Comparison of ENCODE assay signal across 8 cellular contexts in genomic region chr16:67017810-67018488, GRCh38. TPM values are rescaled to one million over a fixed set of nuclear protein-coding genes. Genes with fewer than 3 reads are reported as not detected.
DNase-seq lines count a peak whose midpoint lies in the region; ATAC-seq and TF ChIP-seq lines count a peak whose summit lies in the region.

No MANE protein-coding gene starts in this region.

- H3K36me3 ChIP-seq in WERI-Rb-1 (no peaks in the 10 kb centered on the region), left lung (no peaks in the 10 kb centered on the region)

- H3K4me1 ChIP-seq in left lung, result peaks cover 5 to 17% of the 10 kb centered on the region in 2 donors

- DNase-seq in Ammon's horn (ENCODE audit: low spot score) (peak; percentile 79), NCI-H2227 (lab: John Stamatoyannopoulos, UW; ENCODE audit: unreplicated experiment) (peak; percentile 79), WERI-Rb-1 (peak; percentile 93), cardiac fibroblast (ENCODE audit: low read depth in 2 of 2) (peak; percentile 89 to 95), left lung (peak in 1 of 2 donors; percentile 77)
- peak; percentile 83 to 90 (median 89) for DNase-seq in stimulated activated CD4-positive, alpha-beta T cell treated with anti-CD3 and anti-CD28 coated beads, TNF-alpha, amount 100 ng/mL, for 48 hours (ENCODE audit: low read depth in 3 of 3)

- H3K4me3 ChIP-seq in WERI-Rb-1 (ENCODE audit: low read depth, low read length), result no peak overlapping the region
- no peak overlapping the region for H3K4me3 ChIP-seq in cardiac fibroblast (replicated peaks in 1 of 2; ENCODE audit: low read depth in 2 of 2, low read length in 2 of 2)
- H3K4me3 ChIP-seq in left lung, result no peak overlapping the region

- intact Hi-C loops in left lung (cut with DNase I), result loop anchor here in 1 of 2 donors (10.0 kb wide), 1 partner anchor 137 kb away; the partner anchor contains the start of genes B3GNT9, FBXL8 and TRADD

- H3K27me3 ChIP-seq in WERI-Rb-1 (ENCODE audit: insufficient read depth, low read depth, severe bottlenecking), result no peaks in the 10 kb centered on the region
- H3K27me3 ChIP-seq in left lung, result peaks cover 0 to 27% of the 10 kb centered on the region in 2 donors

- TF ChIP-seq CTCF in WERI-Rb-1 (IDR thresholded peaks at IDR 0.05; ENCODE audit: low read depth, low read length) (peak; percentile 91), cardiac fibroblast (IDR thresholded peaks at IDR 0.05; ENCODE audit: low read depth, low read length) (peak; percentile 80), left lung (IDR thresholded peaks at IDR 0.05) (peak; percentile 46 to 83)

- no peak overlapping the region for H3K27ac ChIP-seq in WERI-Rb-1
- H3K27ac ChIP-seq in left lung, result no peak overlapping the region

- peak; percentile 77 for ATAC-seq in GM19023 (IDR thresholded peaks at IDR 0.05; ENCODE audit: unreplicated experiment)
- ATAC-seq in HG03175 (IDR thresholded peaks at IDR 0.05; ENCODE audit: unreplicated experiment), result peak; percentile 91
- ATAC-seq in left lung, result peak; percentile 94

- H3K9me3 ChIP-seq in WERI-Rb-1 (ENCODE audit: severe bottlenecking) (no peaks in the 10 kb centered on the region), left lung (no peaks in the 10 kb centered on the region)

RNA-seq across cellular contexts. Expression of gene CBFB, which starts 11.0 kb away (rescaled TPM):
- total RNA-seq in left lung, result 10 to 100 TPM; 46.8 to 47.6 TPM

RNA-seq across cellular contexts. Expression of gene CES4A, which starts 29.6 kb away (rescaled TPM):
- total RNA-seq in left lung, result 10 to 100 TPM in 1 of 2 donors, 1 to 10 TPM in 1; 9.3 to 14.3 TPM

RNA-seq across cellular contexts. Expression of gene CES3, which starts 56.9 kb away (rescaled TPM):
- total RNA-seq in left lung, result 1 to 10 TPM in 1 of 2 donors, under 1 TPM in 1; 0.79 to 1.6 TPM
